8 cellular contexts compared by ENCODE assay signal in the genomic region with DNA sequence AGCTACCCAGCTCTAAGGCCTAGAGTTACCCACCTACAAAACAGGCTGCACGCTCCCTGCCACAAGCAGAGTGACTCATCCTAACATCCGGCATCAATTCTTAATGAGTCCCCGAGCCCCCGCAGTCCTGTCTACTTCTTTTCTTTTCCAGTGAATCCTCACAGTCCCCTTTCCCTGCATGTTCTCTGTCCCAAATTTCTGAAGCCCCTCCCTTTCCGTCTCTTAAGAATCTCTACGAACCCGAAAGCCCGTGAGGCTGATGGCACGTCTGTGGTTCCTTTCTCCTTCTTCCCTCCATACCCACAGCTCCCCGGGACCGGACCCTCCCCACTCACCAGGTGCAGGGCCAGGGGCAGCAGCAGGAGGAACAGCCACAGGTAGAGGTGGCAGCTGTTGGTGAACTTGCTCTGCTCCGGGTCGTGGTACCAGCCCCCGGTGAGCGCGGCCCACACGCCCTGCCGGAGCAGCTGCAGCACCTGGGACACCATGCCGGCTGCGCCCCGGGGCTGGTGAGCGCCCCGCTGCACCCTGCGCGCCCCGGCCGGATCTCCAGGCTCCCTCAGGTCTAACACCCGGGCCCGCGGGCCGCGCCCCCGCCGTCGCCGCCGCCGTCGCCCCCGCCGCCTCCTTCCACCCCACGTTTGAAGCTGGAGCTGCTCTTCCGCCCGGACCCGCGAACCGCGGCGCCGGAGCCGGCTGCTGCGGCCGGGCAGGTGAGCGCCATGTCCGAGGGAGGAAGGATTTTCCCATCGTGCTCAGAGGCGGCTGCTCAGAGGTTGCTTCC. TPM values are rescaled to one million over a fixed set of nuclear protein-coding genes. Genes with fewer than 3 reads are reported as not detected.
DNase-seq lines count a peak whose midpoint lies in the region; ATAC-seq, FAIRE-seq and TF ChIP-seq lines count a peak whose summit lies in the region.

A gene with protein sequence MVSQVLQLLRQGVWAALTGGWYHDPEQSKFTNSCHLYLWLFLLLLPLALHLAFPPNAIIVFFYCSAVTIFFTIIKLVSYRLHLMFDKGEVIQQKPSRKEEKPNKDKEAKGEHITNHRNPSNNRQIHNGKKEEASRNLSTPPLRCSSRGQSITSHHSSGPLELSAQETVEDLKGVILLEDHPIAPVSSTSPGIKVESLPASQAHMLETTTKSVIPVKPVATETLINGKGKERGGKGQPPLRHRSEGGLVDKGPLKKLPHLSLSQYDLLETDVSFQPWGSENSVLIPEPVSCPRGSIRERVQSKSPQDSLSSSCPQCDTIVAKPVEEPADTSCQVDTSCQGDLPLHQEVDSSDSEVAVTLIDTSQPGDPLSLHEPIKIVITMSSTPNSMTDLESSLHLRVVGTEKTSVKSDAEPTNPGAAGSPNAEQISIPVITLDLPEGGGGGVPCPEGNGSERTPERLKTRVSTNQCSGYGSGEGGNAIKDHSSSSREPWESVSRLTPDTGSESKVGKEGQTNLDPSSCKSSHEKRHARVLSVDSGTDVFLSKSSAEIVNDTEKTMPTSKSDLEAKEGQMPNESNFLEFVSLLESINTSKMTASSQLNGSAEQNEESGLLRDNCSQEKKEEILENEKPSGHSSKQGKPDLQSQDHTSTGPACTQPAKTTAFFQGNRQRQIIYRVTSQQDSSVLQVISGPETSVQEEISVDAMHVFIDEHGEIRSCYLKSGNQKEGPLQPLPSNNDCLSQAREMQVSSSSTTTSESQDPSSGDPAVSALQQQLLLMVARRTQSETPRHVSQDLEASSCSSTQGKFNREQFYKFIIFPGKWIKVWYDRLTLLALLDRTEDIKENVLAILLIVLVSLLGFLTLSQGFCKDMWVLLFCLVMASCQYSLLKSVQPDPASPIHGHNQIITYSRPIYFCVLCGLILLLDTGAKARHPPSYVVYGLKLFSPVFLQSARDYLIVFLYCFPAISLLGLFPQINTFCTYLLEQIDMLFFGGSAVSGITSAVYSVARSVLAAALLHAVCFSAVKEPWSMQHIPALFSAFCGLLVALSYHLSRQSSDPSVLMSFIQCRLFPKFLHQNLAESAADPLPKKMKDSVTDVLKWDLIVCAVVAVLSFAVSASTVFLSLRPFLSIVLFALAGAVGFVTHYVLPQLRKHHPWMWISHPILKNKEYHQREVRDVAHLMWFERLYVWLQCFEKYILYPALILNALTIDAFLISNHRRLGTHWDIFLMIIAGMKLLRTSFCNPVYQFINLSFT (N-terminal part only) (minus strand): TSS at position 735 of the 784 bp plus-strand sequence. CDS start 247 bp downstream, at position 488.

- TF ChIP-seq CTCF in omental fat pad (IDR thresholded peaks at IDR 0.05) (no peak), thoracic aorta (IDR thresholded peaks at IDR 0.05) (no peak)

- no peaks in the 10 kb centered on the region for H3K27me3 ChIP-seq in HUES6 (ENCODE audit: control insufficient read depth, insufficient read depth, low read length)
- H3K27me3 ChIP-seq in thoracic aorta (replicated peaks; ENCODE audit: insufficient read depth): no peaks in the 10 kb centered on the region

- H3K36me3 ChIP-seq in HUES6 (ENCODE audit: control insufficient read depth, insufficient read depth, low read length): no peaks in the 10 kb centered on the region
- H3K36me3 ChIP-seq in thoracic aorta: no peaks in the 10 kb centered on the region

- H3K27ac ChIP-seq in HUES6 (ENCODE audit: low read depth, low read length): peak within 1 kb of the TSS; percentile 86; the same call in 1 of the 2 replicates
- H3K27ac ChIP-seq in thoracic aorta: peak within 1 kb of the TSS in 1 of 2 donors; percentile 36

- H3K4me3 ChIP-seq in HUES6 (ENCODE audit: low read depth, low read length) (peak within 1 kb of the TSS; percentile 95), thoracic aorta (peak within 1 kb of the TSS; percentile 80)

- H3K4me1 ChIP-seq in HUES6 (ENCODE audit: control insufficient read depth, insufficient read depth, low read length) (peaks cover 56% of the 10 kb centered on the region), thoracic aorta (ENCODE audit: control insufficient read depth in 1 of 2, low read depth in 2 of 2) (peaks cover 0 to 16% of the 10 kb centered on the region in 2 donors)

- no peak for FAIRE-seq in frontal cortex (lab: Jason Lieb, UNC)

- peak; percentile 90 for ATAC-seq in GM21423 (IDR thresholded peaks at IDR 0.05; ENCODE audit: unreplicated experiment)
- peak; percentile 79 for ATAC-seq in omental fat pad (ENCODE audit: low FRiP score)
- ATAC-seq in thoracic aorta (ENCODE audit: insufficient number of reproducible peaks, low FRiP score, low read depth): no peak

- peak within 1 kb of the TSS; percentile 96 for H3K9ac ChIP-seq in HUES6 (ENCODE audit: low read length)

- DNase-seq in DMS 273 (lab: John Stamatoyannopoulos, UW; ENCODE audit: unreplicated experiment) (peak; percentile 86), RKO (ENCODE audit: low spot score) (peak; percentile 91), frontal cortex (ENCODE audit: low spot score in 2 of 2) (peak; percentile 55), omental fat pad (ENCODE audit: low spot score) (no peak), thoracic aorta (ENCODE audit: low spot score) (no peak)
- peak; percentile 90 for DNase-seq in activated effector memory CD4-positive, alpha-beta T cell treated with anti-CD3 and anti-CD28 coated beads, Interleukin-2, amount 50 U/mL, for 16 hours

- H3K9me3 ChIP-seq in HUES6 (ENCODE audit: control insufficient read depth, insufficient read depth, low read depth, low read length): no peaks in the 10 kb centered on the region
- no peaks in the 10 kb centered on the region for H3K9me3 ChIP-seq in thoracic aorta

RNA-seq across cellular contexts. Expression of the gene that starts here (rescaled TPM):
- total RNA-seq in frontal cortex: 228 TPM
- 10 to 100 TPM in 2 of 4 donors, 1 to 10 TPM in 2; 7.3 to 16.6 (median 12.7) TPM for total RNA-seq in omental fat pad
- total RNA-seq in thoracic aorta: 10 to 100 TPM; 13.6 to 14.8 TPM

Comparison
In these comparisons a context has a peak if more than half of its experiments do, and no peak if none do; other contexts are left out.
1. RNA of the gene that starts here (total RNA-seq): 228 TPM in frontal cortex (single experiment); 7.3 to 16.6 TPM in omental fat pad and 13.6 to 14.8 TPM in thoracic aorta; every median in the first group is over 10 times any median in the second.
2. DNase-seq: peak in DMS 273 (single experiment), RKO (single experiment), activated effector memory CD4-positive, alpha-beta T cell treated with anti-CD3 and anti-CD28 coated beads, Interleukin-2, amount 50 U/mL, for 16 hours (single experiment) and frontal cortex (2 of 2); none in omental fat pad (single experiment) and thoracic aorta (single experiment).